21 cellular contexts compared by ENCODE assay signal in the genomic region with DNA sequence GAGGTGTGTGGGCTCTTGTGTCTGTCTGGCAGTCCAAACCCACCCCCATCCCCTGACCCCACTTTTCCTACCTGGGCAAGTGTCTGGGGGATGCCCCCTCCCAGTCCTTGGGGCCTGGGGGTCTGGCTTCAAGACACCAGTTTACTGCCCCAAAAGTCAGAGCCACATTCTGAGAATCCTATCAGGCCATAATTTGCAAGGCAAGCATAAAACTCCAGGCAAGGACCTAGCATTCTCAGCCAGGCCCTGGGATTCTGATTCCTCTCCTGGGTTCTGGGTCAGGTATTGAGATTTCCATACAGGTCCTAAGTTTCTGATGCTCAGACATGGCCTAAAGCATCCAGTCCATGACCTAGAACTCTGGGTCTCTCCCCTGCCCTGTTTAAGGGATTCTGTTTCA. TPM values are rescaled to one million over a fixed set of nuclear protein-coding genes. Genes with fewer than 3 reads are reported as not detected.
DNase-seq lines count a peak whose midpoint lies in the region; ATAC-seq, FAIRE-seq and TF ChIP-seq lines count a peak whose summit lies in the region.
"Had no signal": no experiment of that assay in that cellular context is flagged by ENCODE, and none has a peak within 500 bp of the region (broad histone marks: within the 10 kb centered on the region; RNA-seq: fewer than 3 reads in every experiment).

No MANE protein-coding gene starts in this region.

- H3K4me3 Mint-ChIP-seq in activated CD8-positive, alpha-beta T cell treated with anti-CD3 and anti-CD28 coated beads for 36 hours: no peak overlapping the region
- H3K4me3 Mint-ChIP-seq: CD8-positive, alpha-beta T cell had no signal

- H3K27me3 ChIP-seq in HepG2 (ENCODE audit: control insufficient read depth in 1 of 2, insufficient read depth in 2 of 2, low read length in 2 of 2): no peaks in the 10 kb centered on the region
- no peaks in the 10 kb centered on the region for H3K27me3 ChIP-seq in right lobe of liver
- H3K27me3 ChIP-seq in dorsolateral prefrontal cortex: no peaks in the 10 kb centered on the region
- H3K27me3 ChIP-seq in gastrocnemius medialis: no peaks in the 10 kb centered on the region

- H3K9me3 Mint-ChIP-seq in activated CD8-positive, alpha-beta T cell treated with anti-CD3 and anti-CD28 coated beads for 36 hours: no peaks in the 10 kb centered on the region
- H3K9me3 Mint-ChIP-seq: CD8-positive, alpha-beta T cell had no signal

- no peak overlapping the region for H3K4me2 ChIP-seq in HepG2 (ENCODE audit: low read depth, low read length)

- FAIRE-seq in HepG2 (lab: Jason Lieb, UNC): no peak
- FAIRE-seq: GM12891, H1 had no signal

- no peak overlapping the region for H3K27ac Mint-ChIP-seq in activated CD8-positive, alpha-beta T cell treated with anti-CD3 and anti-CD28 coated beads for 36 hours
- H3K27ac Mint-ChIP-seq: CD8-positive, alpha-beta T cell had no signal

- no TSS peak for BruUV-seq in HepG2 (replicated peaks; lab: Mats Ljungman, UMichigan)

- no peak for TF ChIP-seq POLR2A in HepG2 (IDR thresholded peaks at IDR 0.05; ENCODE audit: insufficient read depth in 1 of 2, low read depth in 2 of 2, low read length in 2 of 2)
- no peak for TF ChIP-seq POLR2A in right lobe of liver (IDR thresholded peaks at IDR 0.05)
- TF ChIP-seq POLR2A in gastrocnemius medialis (IDR thresholded peaks at IDR 0.05): no peak

- no peak overlapping the region for H2AFZ ChIP-seq in HepG2 (ENCODE audit: low read length)

- in situ Hi-C loops in HepG2 (cut with HindIII; ENCODE audit: extremely low pct_ligation_motif_present, low pct_unique_long_range_greater_than_20kb): no loop called here
- in situ Hi-C loops in gastrocnemius medialis (cut with MboI; ENCODE audit: low sequenced_read_pairs in 4 of 4): no loop called here

- TF ChIP-seq CTCF in HepG2 (CRISPR knock-in tag; IDR thresholded peaks at IDR 0.05) (no peak), right lobe of liver (IDR thresholded peaks at IDR 0.05) (no peak), dorsolateral prefrontal cortex (IDR thresholded peaks at IDR 0.05 in 54 of 56, conservative IDR thresholded peaks at IDR 0.05 in 2 of 56; ENCODE audit: low read depth in 1 of 56, partially characterized antibody in 56 of 56) (no peak), gastrocnemius medialis (IDR thresholded peaks at IDR 0.05 in 4 of 5, conservative IDR thresholded peaks at IDR 0.05 in 1 of 5) (no peak)
- TF ChIP-seq CTCF in activated CD8-positive, alpha-beta T cell treated with anti-CD3 and anti-CD28 coated beads for 36 hours (IDR thresholded peaks at IDR 0.05): no peak

- H3K4me1 ChIP-seq in HepG2 (ENCODE audit: insufficient read depth, low read length): peaks cover 31% of the 10 kb centered on the region
- peaks cover 0 to 48% (median 24%) of the 10 kb centered on the region in 4 donors for H3K4me1 ChIP-seq in right lobe of liver
- peaks cover 50 to 76% of the 10 kb centered on the region in 2 donors for H3K4me1 ChIP-seq in gastrocnemius medialis

- H3K4me3 ChIP-seq in HepG2 (replicated peaks in 1 of 3; ENCODE audit: insufficient read depth in 1 of 3, low read depth in 2 of 3, low read length in 3 of 3) (no peak overlapping the region), right lobe of liver (no peak overlapping the region), dorsolateral prefrontal cortex (peak overlapping the region in 6 of 59 donors; percentile 4 to 24 (median 14)), gastrocnemius medialis (no peak overlapping the region)

- TF ChIP-seq EP300 in HepG2 (IDR thresholded peaks at IDR 0.05; ENCODE audit: low read depth in 2 of 2, low read length in 2 of 2) (no peak), HepG2 (CRISPR knock-in tag; IDR thresholded peaks at IDR 0.05; ENCODE audit: borderline replicate concordance) (no peak)

- H3K4me1 Mint-ChIP-seq in activated CD8-positive, alpha-beta T cell treated with anti-CD3 and anti-CD28 coated beads for 36 hours (ENCODE audit: low read depth): peaks cover 20% of the 10 kb centered on the region

- H3K36me3 Mint-ChIP-seq in activated CD8-positive, alpha-beta T cell treated with anti-CD3 and anti-CD28 coated beads for 36 hours (ENCODE audit: low read depth): no peaks in the 10 kb centered on the region

- peaks cover 15% of the 10 kb centered on the region for H4K20me1 ChIP-seq in HepG2 (ENCODE audit: insufficient read depth, low read length)

- POLR2A ChIA-PET in HepG2 (lab: Yijun Ruan, JAX): no interaction called here
- POLR2A ChIA-PET in activated CD8-positive, alpha-beta T cell treated with anti-CD3 and anti-CD28 coated beads for 36 hours (lab: Charles Lee): no interaction called here

- DNase-seq in HepG2 (ENCODE audit: low spot score) (no peak), right lobe of liver (no peak), dorsolateral prefrontal cortex (no peak), gastrocnemius medialis (no peak), AML-193 (lab: John Stamatoyannopoulos, UW) (no peak)
- no peak for DNase-seq in activated CD8-positive, alpha-beta T cell treated with anti-CD3 and anti-CD28 coated beads for 36 hours
- no peak for DNase-seq in activated CD4-positive, alpha-beta T cell treated with anti-CD3 and anti-CD28 coated beads for 48 hours
- DNase-seq: 8988T; CD8-positive, alpha-beta T cell; DMS53; Karpas-422; NCI-H1048; NCI-H1436; NCI-H1930; NCI-H526; PC-3; RPMI8226; SHP77 treated with DMSO at 0.1 percent for 48 hours had no signal

- H3K36me3 ChIP-seq in HepG2 (replicated peaks in 1 of 2; ENCODE audit: control insufficient read depth in 1 of 2, insufficient read depth in 2 of 2, low read length in 2 of 2): peaks cover 18 to 51% of the 10 kb centered on the region in 2 experiments; a peak in 4 of 5 replicates
- peaks cover 2 to 33% (median 11%) of the 10 kb centered on the region in 4 donors for H3K36me3 ChIP-seq in right lobe of liver
- H3K36me3 ChIP-seq in gastrocnemius medialis: peaks cover 0 to 12% of the 10 kb centered on the region in 2 donors

- TF ChIP-seq RAD21 in HepG2 (CRISPR knock-in tag; IDR thresholded peaks at IDR 0.05): no peak

- H3K27ac ChIP-seq in HepG2 (ENCODE audit: extremely low read length, insufficient read depth, low read length) (no peak overlapping the region), right lobe of liver (no peak overlapping the region), dorsolateral prefrontal cortex (peak overlapping the region; percentile 82 to 100 (median 98)), gastrocnemius medialis (peak overlapping the region; percentile 97 to 99 (median 98))

- CTCF ChIA-PET in HepG2 (lab: Yijun Ruan, JAX; ENCODE audit: low intra/inter-chr PET ratio, low total read pairs): no interaction called here
- CTCF ChIA-PET in activated CD8-positive, alpha-beta T cell treated with anti-CD3 and anti-CD28 coated beads for 36 hours (lab: Charles Lee): no interaction called here

- intact Hi-C loops in HepG2 (cut with micrococcal nuclease; ENCODE audit: unreplicated experiment): no loop called here
- intact Hi-C loops in right lobe of liver (cut with DNase I): no loop called here
- intact Hi-C loops in dorsolateral prefrontal cortex (cut with DNase I): no loop called here
- intact Hi-C loops in gastrocnemius medialis (cut with DNase I; ENCODE audit: low total_unique reads): loop anchor here (10.0 kb wide), 1 partner anchor 267 kb away; no protein-coding TSS in a partner anchor
- intact Hi-C loops in activated CD8-positive, alpha-beta T cell treated with anti-CD3 and anti-CD28 coated beads for 36 hours (cut with micrococcal nuclease): no loop called here

- H3K27me3 Mint-ChIP-seq in activated CD8-positive, alpha-beta T cell treated with anti-CD3 and anti-CD28 coated beads for 36 hours: no peaks in the 10 kb centered on the region

- H3K9ac ChIP-seq in HepG2 (ENCODE audit: insufficient read depth, low read depth, low read length): no peak overlapping the region

- no peak for ATAC-seq in HepG2
- ATAC-seq in right lobe of liver: no peak
- no peak for ATAC-seq in gastrocnemius medialis
- ATAC-seq in activated CD8-positive, alpha-beta T cell treated with anti-CD3 and anti-CD28 coated beads for 36 hours: no peak
- ATAC-seq in GM18867 (IDR thresholded peaks at IDR 0.05; ENCODE audit: unreplicated experiment): no peak
- ATAC-seq: CD8-positive, alpha-beta T cell; PC-3 had no signal

- peaks cover 10% of the 10 kb centered on the region for H3K79me2 ChIP-seq in HepG2 (ENCODE audit: insufficient read depth, low read length)

- H3K9me3 ChIP-seq in HepG2 (ENCODE audit: low read length) (no peaks in the 10 kb centered on the region), right lobe of liver (no peaks in the 10 kb centered on the region), gastrocnemius medialis (no peaks in the 10 kb centered on the region)

TF ChIP-seq in HepG2, 621 proteins besides CTCF, POLR2A, EP300 and RAD21 (continues in another document):
- no peak for TF ChIP-seq PLRG1 (conservative IDR thresholded peaks at IDR 0.05)
- no peak for TF ChIP-seq TARDBP (CRISPR knock-in tag; IDR thresholded peaks at IDR 0.05)
- no peak for TF ChIP-seq ZFAT (CRISPR knock-in tag; conservative IDR thresholded peaks at IDR 0.05)

RNA-seq across cellular contexts. Expression of gene CXXC5, which starts 33.3 kb away (rescaled TPM):
- total RNA-seq in HepG2 (2016; rRNA removed; fragmentation: Illumina TruSeq; extraction: Trizol) (30.7 and 33.0 TPM in 2 replicates), right lobe of liver (10 to 100 TPM; 44.5 to 84.9 (median 66.4) TPM), dorsolateral prefrontal cortex (100 to 1,000 TPM in 83 of 120 experiments, 10 to 100 TPM in 37; 79.1 to 229 (median 108) TPM), gastrocnemius medialis (10 to 100 TPM; 38.5 to 83.8 (median 60.9) TPM)
- total RNA-seq in HepG2 (2016; cell fraction: cytosol; rRNA removed; fragmentation: Illumina TruSeq; extraction: Trizol; ENCODE audit: low read depth): 7.4 and 8.6 TPM in 2 replicates
- total RNA-seq in HepG2 (2016; cell fraction: insoluble cytoplasmic fraction; rRNA removed; fragmentation: Illumina TruSeq; extraction: Trizol): 30.5 and 33.5 TPM in 2 replicates
- total RNA-seq in HepG2 (2016; cell fraction: membrane; rRNA removed; fragmentation: Illumina TruSeq; extraction: Trizol): 32.7 and 37.9 TPM in 2 replicates
- 17.6 and 21.1 TPM in 2 replicates for total RNA-seq in HepG2 (2016; cell fraction: nucleus; rRNA removed; fragmentation: Illumina TruSeq; extraction: Trizol)
- polyA plus RNA-seq in HepG2 (2011; rRNA removed): 27.9 and 32.3 TPM in 2 replicates
- 20.7 and 35.7 TPM in 2 replicates for polyA plus RNA-seq in HepG2 (2011; cell fraction: cytosol; rRNA removed)
- polyA plus RNA-seq in HepG2 (2011; cell fraction: nucleus; rRNA removed): 20.0 and 30.1 TPM in 2 replicates
- 21.9 and 26.2 TPM in 2 replicates for polyA plus RNA-seq in HepG2 (2012)
- 7.7 and 8.6 TPM in 2 replicates for polyA plus RNA-seq in HepG2 (2016; cell fraction: cytosol; fragmentation: Illumina TruSeq; extraction: Trizol; ENCODE audit: low read depth)
- 46.9 and 51.9 TPM in 2 replicates for polyA plus RNA-seq in HepG2 (2016; cell fraction: insoluble cytoplasmic fraction; fragmentation: Illumina TruSeq; extraction: Trizol; ENCODE audit: low read depth)
- 30.1 and 31.3 TPM in 2 replicates for polyA plus RNA-seq in HepG2 (2016; cell fraction: membrane; fragmentation: Illumina TruSeq; extraction: Trizol; ENCODE audit: low read depth)
- 39.0 and 44.0 TPM in 2 replicates for polyA plus RNA-seq in HepG2 (2016; cell fraction: nucleus; fragmentation: Illumina TruSeq; extraction: Trizol; ENCODE audit: insufficient read depth, low read depth)
- polyA minus RNA-seq in HepG2 (2011; rRNA and poly(A)+ RNA removed; ENCODE audit: low replicate concordance): 13.2 and 63.5 TPM in 2 replicates
- polyA minus RNA-seq in HepG2 (2011; cell fraction: cytosol; rRNA and poly(A)+ RNA removed): 26.9 and 37.6 TPM in 2 replicates
- 18.7 and 20.6 TPM in 2 replicates for polyA minus RNA-seq in HepG2 (2011; cell fraction: nucleus; rRNA and poly(A)+ RNA removed)
- total RNA-seq in activated CD8-positive, alpha-beta T cell treated with anti-CD3 and anti-CD28 coated beads for 36 hours: 1 to 10 TPM; 3.5 to 4.3 TPM

Comparison
In these comparisons a context has a peak if more than half of its experiments do, and no peak if none do; other contexts are left out.
1. H3K27ac ChIP-seq: peak in dorsolateral prefrontal cortex (59 of 59) and gastrocnemius medialis (4 of 4); none in HepG2 (single experiment) and right lobe of liver (0 of 3).